ENCODE assay signal across 8 cellular contexts in genomic region chr1:60970081-60970509, GRCh38.
DNase-seq lines count a peak whose midpoint lies in the region; FAIRE-seq and TF ChIP-seq lines count a peak whose summit lies in the region.

No MANE protein-coding gene starts in this region.

- H3K4me1 ChIP-seq in HEK293 (ENCODE audit: control insufficient read depth, insufficient read depth, low read length) (peaks cover 3% of the 10 kb centered on the region), cardiac muscle cell (ENCODE audit: low read depth) (peaks cover 4% of the 10 kb centered on the region), small intestine (ENCODE audit: control insufficient read depth in 2 of 2, insufficient read depth in 1 of 2, low read depth in 1 of 2, low read length in 1 of 2) (no peaks in the 10 kb centered on the region)

- POLR2A ChIA-PET in HEK293 (lab: Yijun Ruan, JAX): no interaction called here

- H3K9me3 ChIP-seq in HEK293 (ENCODE audit: control insufficient read depth, insufficient read depth, low read depth, low read length): no peaks in the 10 kb centered on the region
- H3K9me3 ChIP-seq in SK-N-MC (ENCODE audit: low read depth, low read length): no peaks in the 10 kb centered on the region
- no peaks in the 10 kb centered on the region for H3K9me3 ChIP-seq in cardiac muscle cell (ENCODE audit: low read depth)
- H3K9me3 ChIP-seq in small intestine (ENCODE audit: control insufficient read depth, low read depth): no peaks in the 10 kb centered on the region

- DNase-seq in SK-N-MC (ENCODE audit: low read depth, low spot score) (peak; percentile 28), cardiac muscle cell (ENCODE audit: low read depth in 1 of 2, low spot score in 1 of 2) (peak; percentile 29 to 61), small intestine (peak; percentile 17), hepatic stellate cell (ENCODE audit: low spot score) (no peak), NCI-H146 treated with DMSO at 0.1 percent for 48 hours (lab: John Stamatoyannopoulos, UW; ENCODE audit: unreplicated experiment) (no peak), T1000 (lab: John Stamatoyannopoulos, UW) (no peak)
- DNase-seq in activated naive CD4-positive, alpha-beta T cell treated with Interleukin-2 at 50 U/mL for 16 hours: no peak

- no peak overlapping the region for H3K9ac ChIP-seq in SK-N-MC (ENCODE audit: insufficient read length)

- CTCF ChIA-PET in HEK293 (lab: Yijun Ruan, JAX): interaction anchor here (0.6 to 2.3 kb wide), 11 partner anchors 9 to 892 kb away, joined by 3 to 8 read pairs (median 4); no protein-coding TSS in a partner anchor

- H3K27me3 ChIP-seq in cardiac muscle cell (no peaks in the 10 kb centered on the region), small intestine (ENCODE audit: control insufficient read depth in 2 of 2, insufficient read depth in 2 of 2, low read length in 2 of 2) (no peaks in the 10 kb centered on the region)

- H3K36me3 ChIP-seq in HEK293 (ENCODE audit: control insufficient read depth in 2 of 2, insufficient read depth in 1 of 2, low read length in 2 of 2) (no peaks in the 10 kb centered on the region), SK-N-MC (ENCODE audit: insufficient read depth, low read length) (no peaks in the 10 kb centered on the region), cardiac muscle cell (no peaks in the 10 kb centered on the region), small intestine (ENCODE audit: control insufficient read depth in 2 of 2, insufficient read depth in 2 of 2, low read length in 2 of 2) (no peaks in the 10 kb centered on the region)

- H3K27ac ChIP-seq in HEK293 (ENCODE audit: extremely low read depth, low read depth, low read length): no peak overlapping the region
- no peak overlapping the region for H3K27ac ChIP-seq in SK-N-MC
- no peak overlapping the region for H3K27ac ChIP-seq in cardiac muscle cell
- H3K27ac ChIP-seq in small intestine (ENCODE audit: low read depth in 1 of 2, low read length in 1 of 2): no peak overlapping the region

- TF ChIP-seq CTCF in HEK293 (tag by site-specific recombination; IDR thresholded peaks at IDR 0.05): peak; percentile 68
- TF ChIP-seq CTCF in cardiac muscle cell (IDR thresholded peaks at IDR 0.05; ENCODE audit: low read depth, low read length): peak; percentile 50

- WGBS in small intestine, 3 donors: 18 to 32% (median 18%) methylated on average over 7 of the region's 7 CpGs

- FAIRE-seq in small intestine (lab: Jason Lieb, UNC): no peak

- no peak overlapping the region for H3K4me3 ChIP-seq in HEK293 (ENCODE audit: low read depth, low read length)
- no peak overlapping the region for H3K4me3 ChIP-seq in SK-N-MC
- H3K4me3 ChIP-seq in cardiac muscle cell: no peak overlapping the region
- no peak overlapping the region for H3K4me3 ChIP-seq in small intestine (ENCODE audit: low read depth in 1 of 2, low read length in 2 of 2)

TF ChIP-seq in HEK293, 187 proteins besides CTCF, POLR2A, EP300 and RAD21:
- TF ChIP-seq ZNF501 (tag by site-specific recombination; IDR thresholded peaks at IDR 0.05) (peak; percentile 16; the same call in 1 of the 2 replicates), TCF7L2 (IDR thresholded peaks at IDR 0.05; ENCODE audit: borderline replicate concordance, low read depth, low read length) (no peak), ZIC2 (tag by site-specific recombination; IDR thresholded peaks at IDR 0.05) (peak; percentile 47), ZNF157 (tag by site-specific recombination; IDR thresholded peaks at IDR 0.05) (no peak), ZNF654 (tag by site-specific recombination; IDR thresholded peaks at IDR 0.05; ENCODE audit: low read depth) (peak; percentile 84)
- TF ChIP-seq, protein P1, sequence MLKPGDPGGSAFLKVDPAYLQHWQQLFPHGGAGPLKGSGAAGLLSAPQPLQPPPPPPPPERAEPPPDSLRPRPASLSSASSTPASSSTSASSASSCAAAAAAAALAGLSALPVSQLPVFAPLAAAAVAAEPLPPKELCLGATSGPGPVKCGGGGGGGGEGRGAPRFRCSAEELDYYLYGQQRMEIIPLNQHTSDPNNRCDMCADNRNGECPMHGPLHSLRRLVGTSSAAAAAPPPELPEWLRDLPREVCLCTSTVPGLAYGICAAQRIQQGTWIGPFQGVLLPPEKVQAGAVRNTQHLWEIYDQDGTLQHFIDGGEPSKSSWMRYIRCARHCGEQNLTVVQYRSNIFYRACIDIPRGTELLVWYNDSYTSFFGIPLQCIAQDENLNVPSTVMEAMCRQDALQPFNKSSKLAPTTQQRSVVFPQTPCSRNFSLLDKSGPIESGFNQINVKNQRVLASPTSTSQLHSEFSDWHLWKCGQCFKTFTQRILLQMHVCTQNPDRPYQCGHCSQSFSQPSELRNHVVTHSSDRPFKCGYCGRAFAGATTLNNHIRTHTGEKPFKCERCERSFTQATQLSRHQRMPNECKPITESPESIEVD (tag by site-specific recombination; IDR thresholded peaks at IDR 0.05): peak; percentile 53; the same call in 1 of the 2 replicates

Comparison
In these comparisons a context has a peak if more than half of its experiments do, and no peak if none do; other contexts are left out.
1. DNase-seq: peak in SK-N-MC (single experiment), cardiac muscle cell (2 of 2) and small intestine (single experiment); none in activated naive CD4-positive, alpha-beta T cell treated with Interleukin-2 at 50 U/mL for 16 hours (single experiment), hepatic stellate cell (single experiment), NCI-H146 treated with DMSO at 0.1 percent for 48 hours (single experiment) and T1000 (single experiment).